Comparison of ENCODE assay signal across 21 cellular contexts in the genomic region with DNA sequence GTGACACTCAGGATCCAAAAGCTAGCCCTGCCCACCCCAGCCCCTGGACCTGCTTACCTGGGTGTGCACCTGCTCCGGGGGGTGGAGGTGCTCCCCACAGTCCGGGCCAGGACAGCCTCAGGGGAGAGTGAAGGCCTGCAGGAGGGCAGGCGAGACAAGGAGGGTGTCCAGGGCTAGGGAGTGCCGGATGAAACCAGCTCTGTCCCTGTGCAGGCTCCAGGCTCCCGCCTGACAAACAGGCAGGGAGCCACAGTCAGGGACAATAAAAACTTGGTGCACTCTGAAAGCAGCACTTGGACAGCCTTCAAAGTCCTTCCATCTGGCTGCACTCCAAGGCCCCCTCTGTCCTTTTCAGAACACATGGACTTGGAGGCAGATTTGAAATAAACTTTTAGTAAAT. TPM values are rescaled to one million over a fixed set of nuclear protein-coding genes. Genes with fewer than 3 reads are reported as not detected.
DNase-seq lines count a peak whose midpoint lies in the region; ATAC-seq, FAIRE-seq and TF ChIP-seq lines count a peak whose summit lies in the region.
"Had no signal": no experiment of that assay in that cellular context is flagged by ENCODE, and none has a peak within 500 bp of the region (broad histone marks: within the 10 kb centered on the region; RNA-seq: fewer than 3 reads in every experiment).

No MANE protein-coding gene starts in this region.

- H3K4me3 ChIP-seq in breast epithelium = no peak overlapping the region
- H3K4me3 ChIP-seq: heart left ventricle, Peyer's patch, upper lobe of right lung had no signal

- TF ChIP-seq CTCF in MCF 10A (IDR thresholded peaks at IDR 0.05; ENCODE audit: unreplicated experiment) (no peak), breast epithelium (IDR thresholded peaks at IDR 0.05) (no peak), mesothelial cell of epicardium (IDR thresholded peaks at IDR 0.05; ENCODE audit: unreplicated experiment) (no peak)

- H3K27me3 ChIP-seq in breast epithelium = peaks cover 0 to under 1% of the 10 kb centered on the region in 2 donors
- H3K27me3 ChIP-seq: Peyer's patch had no signal

- intact Hi-C loops in MCF 10A (cut with micrococcal nuclease) (no loop called here), breast epithelium (cut with DNase I; ENCODE audit: low total_unique reads) (no loop called here)

- POLR2A ChIA-PET in MCF 10A (lab: Yijun Ruan, JAX) = no interaction called here

- H3K4me1 Mint-ChIP-seq in MCF 10A (ENCODE audit: insufficient read depth, unreplicated experiment) (peaks cover 5% of the 10 kb centered on the region), mesothelial cell of epicardium (peaks cover 15% of the 10 kb centered on the region)

- no peaks in the 10 kb centered on the region for H3K36me3 Mint-ChIP-seq in MCF 10A (ENCODE audit: insufficient read depth, unreplicated experiment)
- H3K36me3 Mint-ChIP-seq in mesothelial cell of epicardium = peaks cover 1% of the 10 kb centered on the region

- H3K27ac ChIP-seq in breast epithelium = no peak overlapping the region
- H3K27ac ChIP-seq: heart left ventricle, Peyer's patch, upper lobe of right lung had no signal

- no peaks in the 10 kb centered on the region for H3K36me3 ChIP-seq in breast epithelium
- H3K36me3 ChIP-seq: Peyer's patch, upper lobe of right lung had no signal

- no peak overlapping the region for H3K27ac Mint-ChIP-seq in MCF 10A (ENCODE audit: low read depth, unreplicated experiment)
- no peak overlapping the region for H3K27ac Mint-ChIP-seq in mesothelial cell of epicardium
- H3K27ac Mint-ChIP-seq: activated T-cell treated with anti-CD3 and anti-CD28 coated beads, Interleukin-2, amount 50 U/mL, for 72 hours; effector memory CD8-positive, alpha-beta T cell had no signal

- no peak overlapping the region for H3K4me3 Mint-ChIP-seq in MCF 10A (ENCODE audit: unreplicated experiment)
- H3K4me3 Mint-ChIP-seq in mesothelial cell of epicardium = no peak overlapping the region
- H3K4me3 Mint-ChIP-seq: activated T-cell treated with anti-CD3 and anti-CD28 coated beads, Interleukin-2, amount 50 U/mL, for 72 hours; effector memory CD8-positive, alpha-beta T cell had no signal

- no peak for ATAC-seq in GM18861 (IDR thresholded peaks at IDR 0.05; ENCODE audit: unreplicated experiment)
- ATAC-seq: activated T-cell treated with anti-CD3 and anti-CD28 coated beads, Interleukin-2, amount 50 U/mL, for 72 hours; effector memory CD8-positive, alpha-beta T cell; heart left ventricle; stimulated activated naive CD8-positive, alpha-beta T cell treated with anti-CD3 and anti-CD28 coated beads, Interleukin-15, Interleukin-2, amounts not matched to agents 100 U/mL and 50 U/mL, for 24 hours; upper lobe of right lung had no signal

- no peak for FAIRE-seq in frontal cortex (lab: Jason Lieb, UNC)
- FAIRE-seq: keratinocyte, TTC549 had no signal

- TF ChIP-seq POLR2A in breast epithelium (IDR thresholded peaks at IDR 0.05) = no peak
- TF ChIP-seq POLR2A in Raji (IDR thresholded peaks at IDR 0.05; ENCODE audit: insufficient read depth, low read depth, low read length) = peak; percentile 45

- no peak for DNase-seq in MCF 10A (ENCODE audit: unreplicated experiment)
- DNase-seq in breast epithelium (ENCODE audit: low spot score in 2 of 2) = no peak
- DNase-seq in frontal cortex (ENCODE audit: low spot score in 2 of 2) = peak; percentile 58
- DNase-seq in GF-D8 (lab: John Stamatoyannopoulos, UW) = no peak
- DNase-seq in mesothelial cell of epicardium (ENCODE audit: low spot score in 2 of 2, unreplicated experiment in 2 of 2) = no peak
- no peak for DNase-seq in NCI-H2029 (lab: John Stamatoyannopoulos, UW)
- DNase-seq: activated T-cell treated with anti-CD3 and anti-CD28 coated beads, Interleukin-2, amount 50 U/mL, for 72 hours; central memory CD4-positive, alpha-beta T cell; effector memory CD8-positive, alpha-beta T cell; heart left ventricle; mesenchymal stem cell; NCI-H526; Peyer's patch; stimulated activated naive CD8-positive, alpha-beta T cell treated with anti-CD3 and anti-CD28 coated beads, Interleukin-15, Interleukin-2, amounts not matched to agents 100 U/mL and 50 U/mL, for 24 hours; upper lobe of right lung had no signal

- no peaks in the 10 kb centered on the region for H3K27me3 Mint-ChIP-seq in MCF 10A (ENCODE audit: insufficient read depth, unreplicated experiment)
- no peaks in the 10 kb centered on the region for H3K27me3 Mint-ChIP-seq in mesothelial cell of epicardium (ENCODE audit: low read depth)

- no peaks in the 10 kb centered on the region for H3K9me3 ChIP-seq in breast epithelium
- H3K9me3 ChIP-seq: heart left ventricle, Peyer's patch, upper lobe of right lung had no signal

- no peaks in the 10 kb centered on the region for H3K9me3 Mint-ChIP-seq in MCF 10A (ENCODE audit: unreplicated experiment)
- no peaks in the 10 kb centered on the region for H3K9me3 Mint-ChIP-seq in mesothelial cell of epicardium
- H3K9me3 Mint-ChIP-seq: activated T-cell treated with anti-CD3 and anti-CD28 coated beads, Interleukin-2, amount 50 U/mL, for 72 hours; effector memory CD8-positive, alpha-beta T cell had no signal

- TSS peak; percentile 30 for BruUV-seq in MCF 10A (replicated peaks; lab: Mats Ljungman, UMichigan)

- CTCF ChIA-PET in MCF 10A (lab: Yijun Ruan, JAX) = no interaction called here

- H3K4me1 ChIP-seq in breast epithelium = peaks cover 4 to 6% of the 10 kb centered on the region in 2 donors

RNA-seq across cellular contexts. Expression of gene PAQR4, which starts 3.9 kb away (rescaled TPM):
- 4.8 and 7.9 TPM in 2 replicates for total RNA-seq in MCF 10A (2022)
- 1 to 10 TPM; 2.0 to 4.0 (median 3.7) TPM for total RNA-seq in breast epithelium
- 18.3 TPM for total RNA-seq in frontal cortex
- total RNA-seq in mesothelial cell of epicardium = 8.1 to 10.1 TPM (median 8.9 TPM) in 3 replicates

RNA-seq across cellular contexts. Expression of gene PKMYT1, which starts 7.2 kb away (rescaled TPM):
- total RNA-seq in MCF 10A (2022) = 16.9 and 34.7 TPM in 2 replicates
- 1 to 10 TPM in 1 of 3 donors, under 1 TPM in 2; 0.66 to 1.4 (median 0.73) TPM for total RNA-seq in breast epithelium
- 1.2 TPM for total RNA-seq in frontal cortex
- total RNA-seq in mesothelial cell of epicardium = 21.1 to 22.0 TPM (median 21.8 TPM) in 3 replicates

RNA-seq across cellular contexts. Expression of gene KREMEN2, which starts 9.0 kb away (rescaled TPM):
- total RNA-seq in MCF 10A (2022) (0.42 TPM in 1 of 2 replicates, not detected in the other), breast epithelium (under 1 TPM in 1 of 3 donors, not detected in 2; 0.33 TPM), frontal cortex (not detected), mesothelial cell of epicardium (27.3 to 30.5 TPM (median 29.1 TPM) in 3 replicates)
- total RNA-seq: fibroblast of lung, upper lobe of right lung had no signal

RNA-seq across cellular contexts. Expression of gene CLDN9, which starts 39.6 kb away (rescaled TPM):
- 0.39 and 0.44 TPM in 2 replicates for total RNA-seq in MCF 10A (2022)
- under 1 TPM in 1 of 3 donors, not detected in 2; 0.15 TPM for total RNA-seq in breast epithelium
- not detected for total RNA-seq in frontal cortex
- 5.4 to 5.7 TPM (median 5.4 TPM) in 3 replicates for total RNA-seq in mesothelial cell of epicardium
- total RNA-seq: fibroblast of lung, H4 had no signal

RNA-seq across cellular contexts. Expression of gene CLDN6, which starts 44.9 kb away (rescaled TPM):
- total RNA-seq in MCF 10A (2022) (not detected in 2 replicates), breast epithelium (not detected), frontal cortex (0.41 TPM), mesothelial cell of epicardium (257 to 267 TPM (median 260 TPM) in 3 replicates)
- total RNA-seq: activated T-cell treated with anti-CD3 and anti-CD28 coated beads, Interleukin-2, amount 50 U/mL, for 72 hours; fibroblast of lung; heart left ventricle; Peyer's patch; upper lobe of right lung had no signal

Comparison
In these comparisons a context has a peak if more than half of its experiments do, and no peak if none do; other contexts are left out.
1. DNase-seq: peak in frontal cortex (2 of 2); none in MCF 10A (single experiment), breast epithelium (0 of 2), GF-D8 (single experiment), mesothelial cell of epicardium (0 of 2) and NCI-H2029 (single experiment).
2. RNA of gene KREMEN2, which starts 9.0 kb away (total RNA-seq): 27.3 to 30.5 TPM in mesothelial cell of epicardium; 0.42 TPM in MCF 10A, 0.33 TPM in breast epithelium and not detected in frontal cortex (single experiment); every median in the first group is over 10 times any median in the second.